9 cellular contexts compared by ENCODE assay signal in the genomic region with DNA sequence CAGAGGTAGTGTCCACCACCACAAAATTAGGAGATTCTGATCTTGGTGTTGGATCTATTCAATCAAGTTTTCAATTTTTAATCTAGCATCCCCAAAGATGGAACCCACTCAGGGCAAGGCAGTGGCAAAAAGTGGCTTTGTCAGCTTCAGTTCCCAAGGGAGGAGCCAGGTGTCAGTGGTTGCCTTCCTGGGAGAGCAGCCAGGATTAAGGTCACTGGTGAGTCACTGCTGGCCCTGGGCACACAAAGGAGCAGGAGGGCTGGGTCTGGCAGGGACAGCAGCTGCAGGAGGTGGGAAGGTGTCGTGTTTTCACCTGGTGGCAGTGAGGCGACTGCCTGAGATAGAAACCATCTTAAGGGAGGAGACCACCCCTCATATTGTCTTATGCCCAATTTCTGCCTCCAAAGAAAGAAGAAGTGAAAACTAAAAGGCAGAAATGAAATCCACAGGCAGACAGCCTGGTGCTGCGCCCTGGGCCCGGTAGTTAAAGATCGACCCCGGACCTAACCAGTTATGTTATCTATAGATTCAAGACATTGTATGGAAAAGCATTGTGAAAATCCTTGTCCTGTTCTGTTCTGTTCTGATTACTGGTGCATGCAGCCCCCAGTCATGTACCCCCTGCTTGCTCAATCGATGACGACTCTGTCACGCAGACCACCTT. TPM values are rescaled to one million over a fixed set of nuclear protein-coding genes. Genes with fewer than 3 reads are reported as not detected.
DNase-seq lines count a peak whose midpoint lies in the region; ATAC-seq and TF ChIP-seq lines count a peak whose summit lies in the region.
"Had no signal": no experiment of that assay in that cellular context is flagged by ENCODE, and none has a peak within 500 bp of the region (broad histone marks: within the 10 kb centered on the region; RNA-seq: fewer than 3 reads in every experiment).

No MANE protein-coding gene starts in this region.

- POLR2A ChIA-PET in Caco-2 (lab: Charles Lee): no interaction called here
- POLR2A ChIA-PET in activated B cell treated with CpG ODN at 0.5 μM for 24 hours (lab: Charles Lee): no interaction called here

- H3K36me3 Mint-ChIP-seq in Caco-2 (ENCODE audit: insufficient read depth, unreplicated experiment) (no peaks in the 10 kb centered on the region), activated B cell treated with CpG ODN at 0.5 μM for 24 hours (ENCODE audit: low read depth) (no peaks in the 10 kb centered on the region)

- ATAC-seq in activated B cell treated with CpG ODN at 0.5 μM for 24 hours (ENCODE audit: low read depth): peak; percentile 34

- H3K27me3 Mint-ChIP-seq in Caco-2 (ENCODE audit: insufficient read depth, unreplicated experiment) (no peaks in the 10 kb centered on the region), activated B cell treated with CpG ODN at 0.5 μM for 24 hours (peaks cover 2% of the 10 kb centered on the region)

- TF ChIP-seq CTCF in Caco-2 (IDR thresholded peaks at IDR 0.05; ENCODE audit: insufficient read depth in 1 of 2, low read depth in 1 of 2, low read length in 1 of 2, severe bottlenecking in 1 of 2, unreplicated experiment in 1 of 2) (peak; percentile 27 to 75), activated B cell treated with CpG ODN at 0.5 μM for 24 hours (IDR thresholded peaks at IDR 0.05) (no peak)

- peak overlapping the region; percentile 20 for H3K4me3 Mint-ChIP-seq in Caco-2 (ENCODE audit: unreplicated experiment)
- no peak overlapping the region for H3K4me3 Mint-ChIP-seq in activated B cell treated with CpG ODN at 0.5 μM for 24 hours

- peak; percentile 80 to 84 for DNase-seq in Caco-2
- DNase-seq in NCI-H1694 (lab: John Stamatoyannopoulos, UW): peak; percentile 56
- no peak for DNase-seq in activated B cell treated with CpG ODN at 0.5 μM for 24 hours
- DNase-seq in kidney tubule cell (ENCODE audit: low spot score): peak; percentile 87
- no peak for DNase-seq in stimulated activated CD4-positive, alpha-beta T cell treated with anti-CD3 and anti-CD28 coated beads, Interleukin-12 subunit alpha, Interleukin-12 subunit beta, amount 100 ng/mL, for 4 hours
- no peak for DNase-seq in activated CD4-positive, CD25-positive, alpha-beta regulatory T cell (lab: John Stamatoyannopoulos, UW)
- no peak for DNase-seq in superior temporal gyrus (ENCODE audit: extremely low spot score)
- no peak for DNase-seq in globus pallidus (ENCODE audit: low spot score)

- H3K4me1 Mint-ChIP-seq in Caco-2 (ENCODE audit: low read depth, unreplicated experiment) (peaks cover 17% of the 10 kb centered on the region), activated B cell treated with CpG ODN at 0.5 μM for 24 hours (peaks cover 12% of the 10 kb centered on the region)

- H3K36me3 ChIP-seq in Caco-2 (ENCODE audit: control insufficient read depth, insufficient read depth, low read length): no peaks in the 10 kb centered on the region
- H3K36me3 ChIP-seq: cardiac muscle cell had no signal

- no peak overlapping the region for H3K4me3 ChIP-seq in Caco-2 (ENCODE audit: low read depth, low read length)
- H3K4me3 ChIP-seq: cardiac muscle cell had no signal

- no peaks in the 10 kb centered on the region for H3K9me3 ChIP-seq in Caco-2

- no peaks in the 10 kb centered on the region for H3K27me3 ChIP-seq in Caco-2 (replicated peaks; ENCODE audit: control insufficient read depth, insufficient read depth, low read length)
- H3K27me3 ChIP-seq: cardiac muscle cell had no signal

- CTCF ChIA-PET in Caco-2 (lab: Charles Lee): interaction anchor here (1.7 to 2.0 kb wide), 2 partner anchors 32 to 40 kb away, joined by 3 to 21 read pairs; no protein-coding TSS in a partner anchor
- CTCF ChIA-PET in activated B cell treated with CpG ODN at 0.5 μM for 24 hours (lab: Charles Lee): interaction anchor here (0.7 kb wide), 1 partner anchor 159 kb away, joined by 3 read pairs; no protein-coding TSS in a partner anchor

- peaks cover 21% of the 10 kb centered on the region for H3K4me1 ChIP-seq in Caco-2

- H3K9me3 Mint-ChIP-seq in Caco-2 (ENCODE audit: unreplicated experiment) (no peaks in the 10 kb centered on the region), activated B cell treated with CpG ODN at 0.5 μM for 24 hours (no peaks in the 10 kb centered on the region)

- H3K27ac Mint-ChIP-seq in Caco-2 (ENCODE audit: unreplicated experiment): peak overlapping the region; percentile 78
- H3K27ac Mint-ChIP-seq in activated B cell treated with CpG ODN at 0.5 μM for 24 hours: no peak overlapping the region

- intact Hi-C loops in Caco-2 (cut with micrococcal nuclease; ENCODE audit: unreplicated experiment): loop anchor here (1.0 kb wide), 3 partner anchors 31 to 70 kb away; no protein-coding TSS in a partner anchor
- intact Hi-C loops in activated B cell treated with CpG ODN at 0.5 μM for 24 hours (cut with micrococcal nuclease): no loop called here

- no TSS peak for BruUV-seq in Caco-2 (replicated peaks; lab: Mats Ljungman, UMichigan)

RNA-seq across cellular contexts. Expression of a gene that starts 5.9 kb away (rescaled TPM):
- total RNA-seq in Caco-2 (2022) (15.4 and 16.0 TPM in 2 replicates), activated B cell treated with CpG ODN at 0.5 μM for 24 hours (2.0 and 2.1 TPM in 2 replicates)

Comparison
In these comparisons a context has a peak if more than half of its experiments do, and no peak if none do; other contexts are left out.
1. DNase-seq: peak in Caco-2 (2 of 2), NCI-H1694 (single experiment) and kidney tubule cell (single experiment); none in activated B cell treated with CpG ODN at 0.5 μM for 24 hours (single experiment), stimulated activated CD4-positive, alpha-beta T cell treated with anti-CD3 and anti-CD28 coated beads, Interleukin-12 subunit alpha, Interleukin-12 subunit beta, amount 100 ng/mL, for 4 hours (single experiment), activated CD4-positive, CD25-positive, alpha-beta regulatory T cell (0 of 4), superior temporal gyrus (single experiment) and globus pallidus (single experiment).